19 cellular contexts compared by ENCODE assay signal in genomic region chrX:133053854-133054565, GRCh38. TPM values are rescaled to one million over a fixed set of nuclear protein-coding genes. Genes with fewer than 3 reads are reported as not detected.
DNase-seq lines count a peak whose midpoint lies in the region; ATAC-seq and TF ChIP-seq lines count a peak whose summit lies in the region.
"Had no signal": no experiment of that assay in that cellular context is flagged by ENCODE, and none has a peak within 500 bp of the region (broad histone marks: within the 10 kb centered on the region; RNA-seq: fewer than 3 reads in every experiment).

No MANE protein-coding gene starts in this region.

- peak; percentile 63 for ATAC-seq in lung (ENCODE audit: insufficient read depth, low FRiP score)
- ATAC-seq: CD8-positive, alpha-beta T cell; K562; right cardiac atrium; stimulated activated memory B cell treated with anti-CD40 and anti-IgM and Interleukin-4, amounts not matched to agents 10 μg/mL and 1 μg/mL and 100 μg/mL, for 72 hours had no signal

- CTCF ChIA-PET in MCF 10A (lab: Yijun Ruan, JAX), result interaction anchor here (0.6 to 1.7 kb wide), 4 partner anchors 8 to 1222 kb away, joined by 3 to 8 read pairs (median 4); no protein-coding TSS in a partner anchor

- H3K27ac ChIP-seq in breast epithelium, result no peak overlapping the region
- H3K27ac ChIP-seq in lung (ENCODE audit: low read depth in 1 of 2, low read length in 1 of 2), result no peak overlapping the region
- H3K27ac ChIP-seq: 22Rv1, coronary artery had no signal

- DNase-seq in MCF 10A (ENCODE audit: unreplicated experiment), result peak; percentile 16
- no peak for DNase-seq in breast epithelium (ENCODE audit: low spot score in 2 of 2)
- DNase-seq in epithelial cell of esophagus (ENCODE audit: low read depth), result peak; percentile 19
- DNase-seq in lung (ENCODE audit: low spot score), result no peak
- DNase-seq in activated T-helper 2 cell treated with anti-CD3 and anti-CD28 coated beads, Interferon-gamma antibody, Interleukin-2, Interleukin-4, amounts not matched to agents 10 μg/mL and 5 μg/mL and 100 μg/mL, durations not matched to agents 14 hours and 24 hours and 36 hours (ENCODE audit: low spot score), result no peak
- DNase-seq in NCI-H2196 (lab: John Stamatoyannopoulos, UW; ENCODE audit: unreplicated experiment), result no peak
- DNase-seq in stimulated activated CD4-positive, alpha-beta T cell treated with anti-CD3 and anti-CD28 coated beads, Interleukin-4, amount 100 ng/mL, for 4 hours, result no peak
- DNase-seq in activated CD4-positive, alpha-beta T cell treated with anti-CD3 and anti-CD28 coated beads, Interleukin-2, amount 50 U/mL, for 4 hours, result no peak
- DNase-seq: activated naive CD8-positive, alpha-beta T cell treated with anti-CD3 and anti-CD28 coated beads, Interleukin-2, amount 10 ng/mL, durations not matched to agents 7 days and 5 days; activated T-cell treated with anti-CD3 and anti-CD28 coated beads, Interleukin-2, amount 50 U/mL, for 1 hour; CD8-positive, alpha-beta T cell; NCI-H1694; NCI-H524 treated with DMSO at 0.1 percent for 48 hours; right cardiac atrium had no signal

- intact Hi-C loops in MCF 10A (cut with micrococcal nuclease), result no loop called here
- intact Hi-C loops in breast epithelium (cut with DNase I; ENCODE audit: low total_unique reads), result loop anchor here (10.0 kb wide), 1 partner anchor 1011 kb away; no protein-coding TSS in a partner anchor
- intact Hi-C loops in activated T-helper 2 cell treated with anti-CD3 and anti-CD28 coated beads, Interferon-gamma antibody, Interleukin-2, Interleukin-4, amounts not matched to agents 10 μg/mL and 5 μg/mL and 100 μg/mL, durations not matched to agents 14 hours and 24 hours and 36 hours (cut with micrococcal nuclease), result no loop called here

- H3K4me3 Mint-ChIP-seq in MCF 10A (ENCODE audit: unreplicated experiment), result no peak overlapping the region
- no peak overlapping the region for H3K4me3 Mint-ChIP-seq in activated T-helper 2 cell treated with anti-CD3 and anti-CD28 coated beads, Interferon-gamma antibody, Interleukin-2, Interleukin-4, amounts not matched to agents 10 μg/mL and 5 μg/mL and 100 μg/mL, durations not matched to agents 14 hours and 24 hours and 36 hours (ENCODE audit: low read depth)
- H3K4me3 Mint-ChIP-seq: activated naive CD8-positive, alpha-beta T cell treated with anti-CD3 and anti-CD28 coated beads, Interleukin-2, amount 10 ng/mL, durations not matched to agents 7 days and 5 days; CD8-positive, alpha-beta T cell; stimulated activated memory B cell treated with anti-CD40 and anti-IgM and Interleukin-4, amounts not matched to agents 10 μg/mL and 1 μg/mL and 100 μg/mL, for 72 hours had no signal

- no peak overlapping the region for H3K27ac Mint-ChIP-seq in MCF 10A (ENCODE audit: low read depth, unreplicated experiment)
- no peak overlapping the region for H3K27ac Mint-ChIP-seq in activated T-helper 2 cell treated with anti-CD3 and anti-CD28 coated beads, Interferon-gamma antibody, Interleukin-2, Interleukin-4, amounts not matched to agents 10 μg/mL and 5 μg/mL and 100 μg/mL, durations not matched to agents 14 hours and 24 hours and 36 hours
- H3K27ac Mint-ChIP-seq: activated naive CD8-positive, alpha-beta T cell treated with anti-CD3 and anti-CD28 coated beads, Interleukin-2, amount 10 ng/mL, durations not matched to agents 7 days and 5 days; CD8-positive, alpha-beta T cell; stimulated activated memory B cell treated with anti-CD40 and anti-IgM and Interleukin-4, amounts not matched to agents 10 μg/mL and 1 μg/mL and 100 μg/mL, for 72 hours had no signal

- POLR2A ChIA-PET in MCF 10A (lab: Yijun Ruan, JAX), result no interaction called here

- peaks cover 0 to 44% of the 10 kb centered on the region in 2 donors for H3K27me3 ChIP-seq in breast epithelium
- no peaks in the 10 kb centered on the region for H3K27me3 ChIP-seq in lung (ENCODE audit: control insufficient read depth, insufficient read depth)

- no peaks in the 10 kb centered on the region for H3K9me3 ChIP-seq in breast epithelium
- H3K9me3 ChIP-seq in lung (ENCODE audit: control insufficient read depth in 2 of 2, insufficient read depth in 1 of 2, low read length in 1 of 2), result no peaks in the 10 kb centered on the region

- TF ChIP-seq CTCF in MCF 10A (IDR thresholded peaks at IDR 0.05; ENCODE audit: unreplicated experiment) (no peak), breast epithelium (IDR thresholded peaks at IDR 0.05) (no peak), epithelial cell of esophagus (IDR thresholded peaks at IDR 0.05; ENCODE audit: insufficient read depth, low read depth, low read length, missing control alignments) (no peak), lung (IDR thresholded peaks at IDR 0.05; ENCODE audit: control extremely low read depth, extremely low read depth) (no peak)

- H3K4me1 Mint-ChIP-seq in MCF 10A (ENCODE audit: insufficient read depth, unreplicated experiment), result peaks cover 14% of the 10 kb centered on the region
- H3K4me1 Mint-ChIP-seq in activated T-helper 2 cell treated with anti-CD3 and anti-CD28 coated beads, Interferon-gamma antibody, Interleukin-2, Interleukin-4, amounts not matched to agents 10 μg/mL and 5 μg/mL and 100 μg/mL, durations not matched to agents 14 hours and 24 hours and 36 hours (ENCODE audit: low read depth), result no peaks in the 10 kb centered on the region
- H3K4me1 Mint-ChIP-seq: activated naive CD8-positive, alpha-beta T cell treated with anti-CD3 and anti-CD28 coated beads, Interleukin-2, amount 10 ng/mL, durations not matched to agents 7 days and 5 days; stimulated activated memory B cell treated with anti-CD40 and anti-IgM and Interleukin-4, amounts not matched to agents 10 μg/mL and 1 μg/mL and 100 μg/mL, for 72 hours had no signal

- H3K27me3 Mint-ChIP-seq in MCF 10A (ENCODE audit: insufficient read depth, unreplicated experiment), result peaks cover 81% of the 10 kb centered on the region
- H3K27me3 Mint-ChIP-seq in activated T-helper 2 cell treated with anti-CD3 and anti-CD28 coated beads, Interferon-gamma antibody, Interleukin-2, Interleukin-4, amounts not matched to agents 10 μg/mL and 5 μg/mL and 100 μg/mL, durations not matched to agents 14 hours and 24 hours and 36 hours (ENCODE audit: low read depth), result no peaks in the 10 kb centered on the region
- H3K27me3 Mint-ChIP-seq: activated naive CD8-positive, alpha-beta T cell treated with anti-CD3 and anti-CD28 coated beads, Interleukin-2, amount 10 ng/mL, durations not matched to agents 7 days and 5 days; stimulated activated memory B cell treated with anti-CD40 and anti-IgM and Interleukin-4, amounts not matched to agents 10 μg/mL and 1 μg/mL and 100 μg/mL, for 72 hours had no signal

- no peak for TF ChIP-seq POLR2A in breast epithelium (IDR thresholded peaks at IDR 0.05)

- H3K36me3 ChIP-seq in breast epithelium (no peaks in the 10 kb centered on the region), lung (ENCODE audit: control insufficient read depth in 2 of 2, insufficient read depth in 2 of 2, low read length in 2 of 2) (no peaks in the 10 kb centered on the region)

- H3K4me3 ChIP-seq in breast epithelium (no peak overlapping the region), epithelial cell of esophagus (ENCODE audit: low read length) (no peak overlapping the region), lung (no peak overlapping the region)
- H3K4me3 ChIP-seq: coronary artery, K562 had no signal

- no peaks in the 10 kb centered on the region for H3K9me3 Mint-ChIP-seq in MCF 10A (ENCODE audit: unreplicated experiment)
- H3K9me3 Mint-ChIP-seq in activated T-helper 2 cell treated with anti-CD3 and anti-CD28 coated beads, Interferon-gamma antibody, Interleukin-2, Interleukin-4, amounts not matched to agents 10 μg/mL and 5 μg/mL and 100 μg/mL, durations not matched to agents 14 hours and 24 hours and 36 hours, result no peaks in the 10 kb centered on the region
- H3K9me3 Mint-ChIP-seq: activated naive CD8-positive, alpha-beta T cell treated with anti-CD3 and anti-CD28 coated beads, Interleukin-2, amount 10 ng/mL, durations not matched to agents 7 days and 5 days; CD8-positive, alpha-beta T cell; stimulated activated memory B cell treated with anti-CD40 and anti-IgM and Interleukin-4, amounts not matched to agents 10 μg/mL and 1 μg/mL and 100 μg/mL, for 72 hours had no signal

- H3K4me1 ChIP-seq in breast epithelium, result no peaks in the 10 kb centered on the region
- no peaks in the 10 kb centered on the region for H3K4me1 ChIP-seq in lung (ENCODE audit: control insufficient read depth in 2 of 2, insufficient read depth in 2 of 2, low read length in 2 of 2)

- 49 to 72% methylated on average over 3 of the region's 3 CpGs for WGBS in lung, 2 donors

- no peaks in the 10 kb centered on the region for H3K36me3 Mint-ChIP-seq in MCF 10A (ENCODE audit: insufficient read depth, unreplicated experiment)
- no peaks in the 10 kb centered on the region for H3K36me3 Mint-ChIP-seq in activated T-helper 2 cell treated with anti-CD3 and anti-CD28 coated beads, Interferon-gamma antibody, Interleukin-2, Interleukin-4, amounts not matched to agents 10 μg/mL and 5 μg/mL and 100 μg/mL, durations not matched to agents 14 hours and 24 hours and 36 hours (ENCODE audit: low read depth)
- H3K36me3 Mint-ChIP-seq: activated naive CD8-positive, alpha-beta T cell treated with anti-CD3 and anti-CD28 coated beads, Interleukin-2, amount 10 ng/mL, durations not matched to agents 7 days and 5 days; CD8-positive, alpha-beta T cell; stimulated activated memory B cell treated with anti-CD40 and anti-IgM and Interleukin-4, amounts not matched to agents 10 μg/mL and 1 μg/mL and 100 μg/mL, for 72 hours had no signal

- BruUV-seq in MCF 10A (replicated peaks; lab: Mats Ljungman, UMichigan), result no TSS peak

RNA-seq across cellular contexts. Expression of gene USP26, which starts 42.9 kb away (rescaled TPM):
- total RNA-seq in MCF 10A (2022), result not detected in 2 replicates
- total RNA-seq in breast epithelium, result not detected
- not detected for total RNA-seq in lung
- polyA plus RNA-seq in lung, result not detected
- not detected in 2 replicates for total RNA-seq in activated T-helper 2 cell treated with anti-CD3 and anti-CD28 coated beads, Interferon-gamma antibody, Interleukin-2, Interleukin-4, amounts not matched to agents 10 μg/mL and 5 μg/mL and 100 μg/mL, durations not matched to agents 14 hours and 24 hours and 36 hours
- total RNA-seq: activated naive CD8-positive, alpha-beta T cell treated with anti-CD3 and anti-CD28 coated beads, Interleukin-2, amount 10 ng/mL, durations not matched to agents 7 days and 5 days; CD8-positive, alpha-beta T cell; right cardiac atrium; T-helper 1 cell treated with Interleukin-12 subunit alpha and Interleukin-12 subunit beta and Interleukin-4 antibody, amounts not matched to agents 30 ng/mL and 1 ng/mL, for 36 hours had no signal
- polyA plus RNA-seq: right cardiac atrium had no signal

Comparison
In these comparisons a context has a peak if more than half of its experiments do, and no peak if none do; other contexts are left out.
1. DNase-seq: peak in MCF 10A (single experiment) and epithelial cell of esophagus (single experiment); none in breast epithelium (0 of 2), lung (single experiment), activated T-helper 2 cell treated with anti-CD3 and anti-CD28 coated beads, Interferon-gamma antibody, Interleukin-2, Interleukin-4, amounts not matched to agents 10 μg/mL and 5 μg/mL and 100 μg/mL, durations not matched to agents 14 hours and 24 hours and 36 hours (single experiment), NCI-H2196 (single experiment), stimulated activated CD4-positive, alpha-beta T cell treated with anti-CD3 and anti-CD28 coated beads, Interleukin-4, amount 100 ng/mL, for 4 hours (0 of 2) and activated CD4-positive, alpha-beta T cell treated with anti-CD3 and anti-CD28 coated beads, Interleukin-2, amount 50 U/mL, for 4 hours (0 of 2).